In genomic region chr3:33218446-33219174, GRCh38 we compare ENCODE assay signal across 8 cellular contexts. TPM values are rescaled to one million over a fixed set of nuclear protein-coding genes. Genes with fewer than 3 reads are reported as not detected.
A peak's percentile ranks its signal among the peaks of the same experiment; 100 is the strongest.
DNase-seq lines count a peak whose midpoint lies in the region; ATAC-seq and TF ChIP-seq lines count a peak whose summit lies in the region.

SUSD5 (minus strand) TSS chr3:33218810; CDS start chr3:33218797, 13 bp downstream.

- peaks cover 70% of the 10 kb centered on the region for H3K27me3 Mint-ChIP-seq in CD4-positive, alpha-beta T cell

- H4K20me1 ChIP-seq in osteoblast (ENCODE audit: insufficient read depth, low read length) = no peaks in the 10 kb centered on the region

- H3K36me3 ChIP-seq in Panc1 (ENCODE audit: control insufficient read depth, insufficient read depth, low read length) (no peaks in the 10 kb centered on the region; the same call in 1 of the 2 replicates), osteoblast (ENCODE audit: insufficient read depth, low read length) (no peaks in the 10 kb centered on the region)

- TF ChIP-seq CTCF in Panc1 (IDR thresholded peaks at IDR 0.05) (no peak), fibroblast of pulmonary artery (IDR thresholded peaks at IDR 0.05; ENCODE audit: low read length, missing control alignments) (no peak), osteoblast (IDR thresholded peaks at IDR 0.05; ENCODE audit: extremely low read depth, low read depth, low read length) (no peak)
- no peak for TF ChIP-seq CTCF in CD4-positive, alpha-beta T cell (IDR thresholded peaks at IDR 0.05)

- H3K9me3 Mint-ChIP-seq in CD4-positive, alpha-beta T cell = no peaks in the 10 kb centered on the region

- ATAC-seq in Panc1 = peak; percentile 94
- ATAC-seq in GM19395 (IDR thresholded peaks at IDR 0.05; ENCODE audit: unreplicated experiment) = no peak
- ATAC-seq in HG03342 (IDR thresholded peaks at IDR 0.05; ENCODE audit: unreplicated experiment) = no peak
- ATAC-seq in CD4-positive, alpha-beta T cell (ENCODE audit: poor library complexity) = no peak

- H3K9me3 ChIP-seq in Panc1 (ENCODE audit: control insufficient read depth, insufficient read depth, low read depth, low read length) (no peaks in the 10 kb centered on the region), osteoblast (ENCODE audit: low read depth, low read length) (no peaks in the 10 kb centered on the region)
- no peaks in the 10 kb centered on the region for H3K9me3 ChIP-seq in CD4-positive, alpha-beta T cell (ENCODE audit: control insufficient read depth, low read length)

- H3K27ac ChIP-seq in Panc1 (ENCODE audit: low read length) (peak within 1 kb of the TSS; percentile 81), osteoblast (ENCODE audit: low read depth, low read length) (no peak within 1 kb of the TSS)
- no peak within 1 kb of the TSS for H3K27ac ChIP-seq in CD4-positive, alpha-beta T cell (ENCODE audit: low read depth, low read length)

- no peaks in the 10 kb centered on the region for H3K27me3 ChIP-seq in Panc1 (ENCODE audit: control insufficient read depth, insufficient read depth, low read length)
- peaks cover 26% of the 10 kb centered on the region for H3K27me3 ChIP-seq in osteoblast (ENCODE audit: insufficient read depth, low read length)
- peaks cover 49% of the 10 kb centered on the region for H3K27me3 ChIP-seq in CD4-positive, alpha-beta T cell (ENCODE audit: control insufficient read depth, insufficient read depth, low read length)

- peaks cover 6% of the 10 kb centered on the region for H3K4me1 Mint-ChIP-seq in CD4-positive, alpha-beta T cell (ENCODE audit: low read depth)

- no TSS peak for BruUV-seq in Panc1 (replicated peaks; lab: Mats Ljungman, UMichigan)

- peak within 1 kb of the TSS; percentile 89 for H2AFZ ChIP-seq in osteoblast (ENCODE audit: low read length)

- DNase-seq in GM03348 (ENCODE audit: low spot score) (peak; percentile 28), Panc1 (ENCODE audit: low read depth, low spot score) (no peak), fibroblast of pulmonary artery (ENCODE audit: low read depth) (peak; percentile 42), osteoblast (ENCODE audit: insufficient read length, low spot score, missing footprints) (peak; percentile 81)
- DNase-seq in effector CD4-positive, alpha-beta T cell = no peak
- no peak for DNase-seq in CD4-positive, alpha-beta T cell

- POLR2A ChIA-PET in Panc1 (lab: Charles Lee) = no interaction called here
- POLR2A ChIA-PET in CD4-positive, alpha-beta T cell (lab: Charles Lee) = no interaction called here

- H3K4me3 Mint-ChIP-seq in CD4-positive, alpha-beta T cell = no peak within 1 kb of the TSS

- peak within 1 kb of the TSS; percentile 91 for H3K4me2 ChIP-seq in osteoblast (ENCODE audit: insufficient read depth, low read length)

- no peaks in the 10 kb centered on the region for H3K79me2 ChIP-seq in osteoblast (ENCODE audit: insufficient read depth, low read length)

- H3K4me3 ChIP-seq in Panc1 (ENCODE audit: low read depth in 2 of 2, low read length in 2 of 2) = peak within 1 kb of the TSS; percentile 55 to 58
- peak within 1 kb of the TSS; percentile 47 for H3K4me3 ChIP-seq in fibroblast of pulmonary artery (replicated peaks; ENCODE audit: low read depth, low read length)
- peak within 1 kb of the TSS; percentile 73 for H3K4me3 ChIP-seq in osteoblast (ENCODE audit: insufficient read depth, low read length)

- no peaks in the 10 kb centered on the region for H3K36me3 Mint-ChIP-seq in CD4-positive, alpha-beta T cell (ENCODE audit: low read depth)

- H3K27ac Mint-ChIP-seq in CD4-positive, alpha-beta T cell = no peak within 1 kb of the TSS

- in situ Hi-C loops in Panc1 (cut with HindIII; ENCODE audit: low pct_unique_long_range_greater_than_20kb, low sequenced_read_pairs) = no loop called here

- CTCF ChIA-PET in Panc1 (lab: Charles Lee) = interaction anchor here (2.2 kb wide), 1 partner anchor 87 kb away, joined by 5 read pairs; no protein-coding TSS in a partner anchor
- CTCF ChIA-PET in CD4-positive, alpha-beta T cell (lab: Charles Lee) = no interaction called here

- H3K4me1 ChIP-seq in Panc1 (ENCODE audit: control insufficient read depth, insufficient read depth, low read length) (peaks cover 3% of the 10 kb centered on the region; the same call in 1 of the 2 replicates), osteoblast (ENCODE audit: insufficient read depth, low read length) (peaks cover 12% of the 10 kb centered on the region)

- intact Hi-C loops in Panc1 (cut with micrococcal nuclease; ENCODE audit: unreplicated experiment) = no loop called here
- intact Hi-C loops in CD4-positive, alpha-beta T cell (cut with DNase I, micrococcal nuclease) = no loop called here

RNA-seq across cellular contexts. Expression of gene SUSD5, which starts in this region (rescaled TPM):
- 16.3 TPM for total RNA-seq in Panc1 (2021; ENCODE audit: unreplicated experiment)
- polyA plus RNA-seq in Panc1 (2012; ENCODE audit: insufficient read length) = 9.0 TPM
- 10.9 and 11.2 TPM in 2 replicates for total RNA-seq in osteoblast
- not detected for total RNA-seq in CD4-positive, alpha-beta T cell

Comparison
In these comparisons a context has a peak if more than half of its experiments do, and no peak if none do; other contexts are left out.
1. RNA of gene SUSD5 (total RNA-seq): 16.3 TPM in Panc1 (single experiment) and 10.9 to 11.2 TPM in osteoblast; not detected in CD4-positive, alpha-beta T cell; every median in the first group is over 10 times any median in the second.
2. DNase-seq: peak in GM03348 (single experiment), fibroblast of pulmonary artery (single experiment) and osteoblast (single experiment); none in Panc1 (single experiment), effector CD4-positive, alpha-beta T cell (single experiment) and CD4-positive, alpha-beta T cell (0 of 10).
3. Peak in every context shown above with its lines, with median percentiles within 50 percentile points of each other: H3K4me3 ChIP-seq.